Comparison of ENCODE assay signal across 8 cellular contexts in the genomic region with DNA sequence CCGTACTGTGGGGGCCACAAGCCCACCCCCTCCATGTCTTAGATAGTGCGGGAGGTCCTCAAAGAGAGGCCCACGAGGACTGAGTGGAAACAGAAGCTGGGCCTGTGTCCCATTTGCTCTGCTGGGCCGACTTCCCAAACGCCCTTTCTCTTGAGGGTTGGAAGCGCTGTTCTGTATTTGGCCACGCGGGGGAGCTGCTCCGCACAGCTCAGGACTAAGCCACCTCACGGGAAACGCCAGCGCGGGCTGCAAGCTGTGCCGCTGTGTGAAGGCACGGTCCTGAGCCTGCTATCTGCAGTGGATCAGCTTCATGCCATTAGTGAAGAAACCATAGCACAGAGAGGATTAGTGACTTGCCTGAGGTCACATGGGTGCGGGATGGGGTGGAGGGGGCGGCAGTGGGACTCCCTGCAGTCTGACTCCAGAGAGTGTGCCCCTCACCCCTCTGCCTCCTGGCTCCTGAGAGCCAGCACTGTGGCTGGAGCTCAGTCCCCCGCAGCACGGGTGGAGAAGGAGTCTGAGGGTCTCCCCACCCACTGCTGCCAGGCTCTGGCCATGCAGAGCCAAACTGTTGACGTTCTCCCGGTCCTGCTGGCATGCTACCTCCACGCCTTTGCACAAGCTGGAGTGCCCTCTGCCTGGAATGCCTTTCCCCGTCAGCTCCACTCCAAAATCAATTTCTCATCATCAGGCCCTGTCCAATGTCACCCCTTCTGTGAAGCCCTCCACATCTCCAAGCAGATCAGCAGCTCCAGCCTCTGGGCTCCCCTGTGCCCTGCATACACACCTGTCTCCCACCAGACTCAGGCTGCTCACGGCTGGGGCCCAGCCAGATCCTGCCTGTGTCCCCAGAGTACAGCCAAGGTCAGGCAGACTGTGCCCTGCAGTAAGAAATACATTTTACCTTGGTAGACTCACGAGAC. TPM values are rescaled to one million over a fixed set of nuclear protein-coding genes. Genes with fewer than 3 reads are reported as not detected.
DNase-seq lines count a peak whose midpoint lies in the region; ATAC-seq, FAIRE-seq and TF ChIP-seq lines count a peak whose summit lies in the region.

No MANE protein-coding gene starts in this region.

- DNase-seq in COR-L47 (lab: John Stamatoyannopoulos, UW) (peak; percentile 74), NCI-H2227 treated with DMSO at 0.1 percent for 48 hours (lab: John Stamatoyannopoulos, UW) (peak; percentile 81), bronchial epithelial cell (ENCODE audit: low read depth) (peak; percentile 63), inferior parietal cortex (ENCODE audit: extremely low spot score) (peak; percentile 89)
- peak; percentile 43 to 69 for DNase-seq in stimulated activated CD4-positive, alpha-beta T cell treated with anti-CD3 and anti-CD28 coated beads, Interleukin-15, amount 100 ng/mL, for 1 hour (ENCODE audit: low read depth in 1 of 2, low spot score in 1 of 2)

- CTCF ChIA-PET in HEK293 (lab: Yijun Ruan, JAX), result interaction anchor here (0.5 to 5.9 kb wide), 38 partner anchors 10 to 1919 kb away, joined by 3 to 46 read pairs (median 3); no protein-coding TSS in a partner anchor

- H3K27ac ChIP-seq in HEK293 (ENCODE audit: extremely low read depth, low read depth, low read length), result no peak overlapping the region

- no peaks in the 10 kb centered on the region for H3K4me1 ChIP-seq in HEK293 (ENCODE audit: control insufficient read depth, insufficient read depth, low read length)

- POLR2A ChIA-PET in HEK293 (lab: Yijun Ruan, JAX), result no interaction called here

- TF ChIP-seq CTCF in HEK293 (tag by site-specific recombination; IDR thresholded peaks at IDR 0.05) (peak; percentile 69), bronchial epithelial cell (IDR thresholded peaks at IDR 0.05; ENCODE audit: insufficient read depth, low read length, severe bottlenecking) (peak; percentile 97)

- FAIRE-seq in bronchial epithelial cell (lab: Jason Lieb, UNC), result peak; percentile 7

- H3K4me3 ChIP-seq in HEK293 (ENCODE audit: low read depth, low read length), result no peak overlapping the region
- H3K4me3 ChIP-seq in bronchial epithelial cell (ENCODE audit: low read depth, low read length), result no peak overlapping the region

- H3K36me3 ChIP-seq in HEK293 (ENCODE audit: control insufficient read depth in 2 of 2, insufficient read depth in 1 of 2, low read length in 2 of 2) (no peaks in the 10 kb centered on the region), bronchial epithelial cell (ENCODE audit: control insufficient read depth, insufficient read depth, low read length) (no peaks in the 10 kb centered on the region)

- H3K9me3 ChIP-seq in HEK293 (ENCODE audit: control insufficient read depth, insufficient read depth, low read depth, low read length), result no peaks in the 10 kb centered on the region

- peak; percentile 90 for ATAC-seq in activated CD4-positive, CD25-positive, alpha-beta regulatory T cell treated with anti-CD3 and anti-CD28 coated beads, Interleukin-2, amount 50 U/mL, for 24 hours
- no peak for ATAC-seq in GM18870 (IDR thresholded peaks at IDR 0.05; ENCODE audit: unreplicated experiment)

- H3K27me3 ChIP-seq in bronchial epithelial cell (ENCODE audit: control insufficient read depth, insufficient read depth, low read length), result peaks cover 8% of the 10 kb centered on the region

TF ChIP-seq in HEK293, 187 proteins besides CTCF, POLR2A, EP300 and RAD21 (continues in another document):
- TF ChIP-seq ZNF670 (tag by site-specific recombination; IDR thresholded peaks at IDR 0.05; ENCODE audit: low read depth) (no peak), ZNF621 (tag by site-specific recombination; IDR thresholded peaks at IDR 0.05) (no peak), ZNF747 (tag by site-specific recombination; IDR thresholded peaks at IDR 0.05) (no peak), ZNF324 (tag by site-specific recombination; IDR thresholded peaks at IDR 0.05) (no peak), ZNF585B (tag by site-specific recombination; IDR thresholded peaks at IDR 0.05) (no peak), HOXD13 (CRISPR knock-in tag; IDR thresholded peaks at IDR 0.05; ENCODE audit: borderline replicate concordance) (no peak), ZNF16 (tag by site-specific recombination; IDR thresholded peaks at IDR 0.05; ENCODE audit: low read depth) (no peak), ZNF660 (tag by site-specific recombination; IDR thresholded peaks at IDR 0.05) (0 out of 2 replicates have a peak, but pooled peaks have one; percentile 45), ZNF548 (tag by site-specific recombination; IDR thresholded peaks at IDR 0.05) (no peak), ZNF248 (tag by site-specific recombination; IDR thresholded peaks at IDR 0.05) (no peak), ZNF473 (tag by site-specific recombination; IDR thresholded peaks at IDR 0.05) (no peak), SP3 (tag by site-specific recombination; IDR thresholded peaks at IDR 0.05) (no peak), ZNF600 (tag by site-specific recombination; IDR thresholded peaks at IDR 0.05) (peak; percentile 44; the same call in 1 of the 2 replicates), ZNF202 (tag by site-specific recombination; IDR thresholded peaks at IDR 0.05; ENCODE audit: borderline replicate concordance) (no peak), ZNF596 (tag by site-specific recombination; IDR thresholded peaks at IDR 0.05) (no peak), ZFP41 (tag by site-specific recombination; IDR thresholded peaks at IDR 0.05; ENCODE audit: borderline replicate concordance) (no peak), EGR2 (tag by site-specific recombination; IDR thresholded peaks at IDR 0.05; ENCODE audit: low read depth) (no peak)
- TF ChIP-seq, protein P1, sequence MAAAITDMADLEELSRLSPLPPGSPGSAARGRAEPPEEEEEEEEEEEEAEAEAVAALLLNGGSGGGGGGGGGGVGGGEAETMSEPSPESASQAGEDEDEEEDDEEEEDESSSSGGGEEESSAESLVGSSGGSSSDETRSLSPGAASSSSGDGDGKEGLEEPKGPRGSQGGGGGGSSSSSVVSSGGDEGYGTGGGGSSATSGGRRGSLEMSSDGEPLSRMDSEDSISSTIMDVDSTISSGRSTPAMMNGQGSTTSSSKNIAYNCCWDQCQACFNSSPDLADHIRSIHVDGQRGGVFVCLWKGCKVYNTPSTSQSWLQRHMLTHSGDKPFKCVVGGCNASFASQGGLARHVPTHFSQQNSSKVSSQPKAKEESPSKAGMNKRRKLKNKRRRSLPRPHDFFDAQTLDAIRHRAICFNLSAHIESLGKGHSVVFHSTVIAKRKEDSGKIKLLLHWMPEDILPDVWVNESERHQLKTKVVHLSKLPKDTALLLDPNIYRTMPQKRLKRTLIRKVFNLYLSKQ (tag by site-specific recombination; IDR thresholded peaks at IDR 0.05; ENCODE audit: borderline replicate concordance), result no peak
- TF ChIP-seq, protein P2, sequence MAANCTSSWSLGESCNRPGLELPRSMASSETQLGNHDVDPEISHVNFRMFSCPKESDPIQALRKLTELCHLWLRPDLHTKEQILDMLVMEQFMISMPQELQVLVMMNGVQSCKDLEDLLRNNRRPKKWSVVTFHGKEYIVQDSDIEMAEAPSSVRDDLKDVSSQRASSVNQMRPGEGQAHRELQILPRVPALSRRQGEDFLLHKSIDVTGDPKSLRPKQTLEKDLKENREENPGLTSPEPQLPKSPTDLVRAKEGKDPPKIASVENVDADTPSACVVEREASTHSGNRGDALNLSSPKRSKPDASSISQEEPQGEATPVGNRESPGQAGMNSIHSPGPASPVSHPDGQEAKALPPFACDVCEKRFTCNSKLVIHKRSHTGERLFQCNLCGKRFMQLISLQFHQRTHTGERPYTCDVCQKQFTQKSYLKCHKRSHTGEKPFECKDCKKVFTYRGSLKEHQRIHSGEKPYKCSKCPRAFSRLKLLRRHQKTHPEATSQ (tag by site-specific recombination; IDR thresholded peaks at IDR 0.05), result no peak
- TF ChIP-seq, protein P3, sequence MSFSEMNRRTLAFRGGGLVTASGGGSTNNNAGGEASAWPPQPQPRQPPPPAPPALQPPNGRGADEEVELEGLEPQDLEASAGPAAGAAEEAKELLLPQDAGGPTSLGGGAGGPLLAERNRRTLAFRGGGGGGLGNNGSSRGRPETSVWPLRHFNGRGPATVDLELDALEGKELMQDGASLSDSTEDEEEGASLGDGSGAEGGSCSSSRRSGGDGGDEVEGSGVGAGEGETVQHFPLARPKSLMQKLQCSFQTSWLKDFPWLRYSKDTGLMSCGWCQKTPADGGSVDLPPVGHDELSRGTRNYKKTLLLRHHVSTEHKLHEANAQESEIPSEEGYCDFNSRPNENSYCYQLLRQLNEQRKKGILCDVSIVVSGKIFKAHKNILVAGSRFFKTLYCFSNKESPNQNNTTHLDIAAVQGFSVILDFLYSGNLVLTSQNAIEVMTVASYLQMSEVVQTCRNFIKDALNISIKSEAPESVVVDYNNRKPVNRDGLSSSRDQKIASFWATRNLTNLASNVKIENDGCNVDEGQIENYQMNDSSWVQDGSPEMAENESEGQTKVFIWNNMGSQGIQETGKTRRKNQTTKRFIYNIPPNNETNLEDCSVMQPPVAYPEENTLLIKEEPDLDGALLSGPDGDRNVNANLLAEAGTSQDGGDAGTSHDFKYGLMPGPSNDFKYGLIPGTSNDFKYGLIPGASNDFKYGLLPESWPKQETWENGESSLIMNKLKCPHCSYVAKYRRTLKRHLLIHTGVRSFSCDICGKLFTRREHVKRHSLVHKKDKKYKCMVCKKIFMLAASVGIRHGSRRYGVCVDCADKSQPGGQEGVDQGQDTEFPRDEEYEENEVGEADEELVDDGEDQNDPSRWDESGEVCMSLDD (tag by site-specific recombination; IDR thresholded peaks at IDR 0.05), result no peak
- TF ChIP-seq, protein P4, sequence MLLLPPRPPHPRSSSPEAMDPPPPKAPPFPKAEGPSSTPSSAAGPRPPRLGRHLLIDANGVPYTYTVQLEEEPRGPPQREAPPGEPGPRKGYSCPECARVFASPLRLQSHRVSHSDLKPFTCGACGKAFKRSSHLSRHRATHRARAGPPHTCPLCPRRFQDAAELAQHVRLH (tag by site-specific recombination; IDR thresholded peaks at IDR 0.05), result no peak
- TF ChIP-seq, protein P5, sequence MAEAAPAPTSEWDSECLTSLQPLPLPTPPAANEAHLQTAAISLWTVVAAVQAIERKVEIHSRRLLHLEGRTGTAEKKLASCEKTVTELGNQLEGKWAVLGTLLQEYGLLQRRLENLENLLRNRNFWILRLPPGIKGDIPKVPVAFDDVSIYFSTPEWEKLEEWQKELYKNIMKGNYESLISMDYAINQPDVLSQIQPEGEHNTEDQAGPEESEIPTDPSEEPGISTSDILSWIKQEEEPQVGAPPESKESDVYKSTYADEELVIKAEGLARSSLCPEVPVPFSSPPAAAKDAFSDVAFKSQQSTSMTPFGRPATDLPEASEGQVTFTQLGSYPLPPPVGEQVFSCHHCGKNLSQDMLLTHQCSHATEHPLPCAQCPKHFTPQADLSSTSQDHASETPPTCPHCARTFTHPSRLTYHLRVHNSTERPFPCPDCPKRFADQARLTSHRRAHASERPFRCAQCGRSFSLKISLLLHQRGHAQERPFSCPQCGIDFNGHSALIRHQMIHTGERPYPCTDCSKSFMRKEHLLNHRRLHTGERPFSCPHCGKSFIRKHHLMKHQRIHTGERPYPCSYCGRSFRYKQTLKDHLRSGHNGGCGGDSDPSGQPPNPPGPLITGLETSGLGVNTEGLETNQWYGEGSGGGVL (tag by site-specific recombination; IDR thresholded peaks at IDR 0.05), result no peak

RNA-seq across cellular contexts. Expression of a gene that starts 51.5 kb away (rescaled TPM):
- 0.26 TPM in 1 of 2 replicates, not detected in the other for total RNA-seq in bronchial epithelial cell
